Comparison of ENCODE assay signal across 8 cellular contexts in the genomic region with DNA sequence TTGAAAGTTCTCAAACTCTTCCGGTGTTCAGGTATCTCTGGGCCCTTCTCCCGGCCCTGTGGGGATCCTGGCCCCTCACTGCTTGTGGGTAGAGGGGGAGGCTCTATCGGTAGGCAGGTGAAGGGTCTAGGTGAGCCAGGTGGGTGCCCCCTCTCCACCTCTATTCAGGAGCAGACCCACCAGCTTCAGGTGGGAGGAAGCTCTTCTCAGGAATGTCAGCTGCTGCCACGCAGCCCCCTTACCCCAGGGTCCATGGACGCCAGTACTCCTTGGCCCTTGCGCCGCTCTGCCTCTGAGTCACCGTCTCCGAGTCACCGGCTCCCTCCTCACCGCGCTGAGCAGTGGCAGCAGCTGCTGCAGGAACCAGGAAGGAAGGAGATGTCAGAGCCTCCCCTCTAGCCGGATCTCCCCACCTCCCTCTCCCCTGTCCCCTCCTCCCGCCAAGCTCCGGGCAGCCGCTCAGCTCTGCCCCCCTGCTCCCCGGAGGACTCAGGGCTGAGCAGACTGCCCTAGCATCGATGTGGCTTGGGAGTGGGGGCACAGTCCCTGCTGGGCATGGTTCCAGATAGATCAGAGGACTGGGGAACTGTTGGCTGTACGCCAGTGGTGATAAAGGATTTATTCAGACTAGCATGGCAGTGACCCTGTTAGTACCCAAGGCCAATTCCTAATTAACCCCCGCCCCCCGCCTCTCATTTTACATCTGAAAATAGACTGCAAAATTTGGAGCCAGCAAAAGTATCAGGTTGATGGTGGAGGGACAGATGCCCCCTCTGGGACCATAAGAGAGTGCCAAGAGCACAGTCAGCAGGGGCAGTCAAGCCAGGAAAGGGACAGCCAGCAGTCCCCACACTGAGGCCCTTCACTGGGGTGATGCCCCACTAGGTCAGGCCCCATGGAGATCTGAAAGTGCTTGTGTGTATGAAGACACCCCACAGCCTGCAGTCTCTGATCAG. TPM values are rescaled to one million over a fixed set of nuclear protein-coding genes. Genes with fewer than 3 reads are reported as not detected.
DNase-seq lines count a peak whose midpoint lies in the region; ATAC-seq and TF ChIP-seq lines count a peak whose summit lies in the region.

OSBPL7 (minus strand) TSS at position 371 of the 956 bp plus-strand sequence. CDS start 1,516 bp downstream, outside the sequence.

- peak; percentile 96 for DNase-seq in NCI-H1105 (lab: John Stamatoyannopoulos, UW)
- peak; percentile 86 for DNase-seq in SW480 (ENCODE audit: low spot score)
- peak; percentile 76 for DNase-seq in activated naive CD8-positive, alpha-beta T cell treated with anti-CD3 and anti-CD28 coated beads, Interleukin-2, amount 50 U/mL, for 24 hours
- peak; percentile 77 to 86 (median 84) for DNase-seq in heart left ventricle
- DNase-seq in posterior cingulate gyrus = peak; percentile 71 to 97 (median 81)
- DNase-seq in upper lobe of right lung = peak; percentile 85

- peaks cover 20% of the 10 kb centered on the region for H3K4me1 Mint-ChIP-seq in activated naive CD8-positive, alpha-beta T cell treated with anti-CD3 and anti-CD28 coated beads, Interleukin-2, amount 50 U/mL, for 24 hours

- H3K4me3 ChIP-seq in HEK293 (ENCODE audit: low read depth, low read length) = peak within 1 kb of the TSS; percentile 52
- H3K4me3 ChIP-seq in heart left ventricle = peak within 1 kb of the TSS; percentile 56 to 99 (median 78)
- H3K4me3 ChIP-seq in upper lobe of right lung = peak within 1 kb of the TSS; percentile 67

- H3K36me3 ChIP-seq in ES-I3 (ENCODE audit: insufficient read depth, low read length) (peaks cover 11% of the 10 kb centered on the region), HEK293 (ENCODE audit: control insufficient read depth in 2 of 2, insufficient read depth in 1 of 2, low read length in 2 of 2) (peaks cover 14 to 62% of the 10 kb centered on the region in 2 experiments), heart left ventricle (peaks cover 0 to 66% (median 55%) of the 10 kb centered on the region in 9 donors), upper lobe of right lung (peaks cover 53% of the 10 kb centered on the region)

- peak within 1 kb of the TSS; percentile 48 for H3K27ac ChIP-seq in HEK293 (ENCODE audit: extremely low read depth, low read depth, low read length)
- peak within 1 kb of the TSS in 11 of 12 donors; percentile 31 to 77 (median 60) for H3K27ac ChIP-seq in heart left ventricle
- H3K27ac ChIP-seq in upper lobe of right lung = peak within 1 kb of the TSS; percentile 67

- peaks cover 24% of the 10 kb centered on the region for H3K36me3 Mint-ChIP-seq in activated naive CD8-positive, alpha-beta T cell treated with anti-CD3 and anti-CD28 coated beads, Interleukin-2, amount 50 U/mL, for 24 hours (ENCODE audit: low read depth)

- CTCF ChIA-PET in HEK293 (lab: Yijun Ruan, JAX) = interaction anchor here (0.8 to 2.8 kb wide), 8 partner anchors 10 to 122 kb away, joined by 4 to 10 read pairs (median 6); partner anchors contain the start of genes LRRC46 and MRPL10

- H3K27me3 ChIP-seq in heart left ventricle (no peaks in the 10 kb centered on the region), upper lobe of right lung (no peaks in the 10 kb centered on the region)

- H3K4me1 ChIP-seq in ES-I3 (ENCODE audit: insufficient read depth, low read length) (peaks cover 10% of the 10 kb centered on the region; the same call in 1 of the 2 replicates), HEK293 (ENCODE audit: control insufficient read depth, insufficient read depth, low read length) (peaks cover 3% of the 10 kb centered on the region), heart left ventricle (peaks cover 0 to 27% (median 18%) of the 10 kb centered on the region in 12 donors), upper lobe of right lung (peaks cover 18% of the 10 kb centered on the region)

- TF ChIP-seq POLR2A in heart left ventricle (IDR thresholded peaks at IDR 0.05) = peak in 1 of 2 donors; percentile 41

- intact Hi-C loops in heart left ventricle (cut with DNase I) (no loop called here), posterior cingulate gyrus (cut with DNase I) (no loop called here), upper lobe of right lung (cut with DNase I) (no loop called here)

- POLR2A ChIA-PET in HEK293 (lab: Yijun Ruan, JAX) = interaction anchor here (0.5 to 2.6 kb wide), 10 partner anchors 9 to 189 kb away, joined by 3 to 50 read pairs (median 5); partner anchors contain the start of genes CDK5RAP3, LRRC46, MRPL10 and SCRN2

- peak within 1 kb of the TSS; percentile 94 for H3K4me3 Mint-ChIP-seq in activated naive CD8-positive, alpha-beta T cell treated with anti-CD3 and anti-CD28 coated beads, Interleukin-2, amount 50 U/mL, for 24 hours

- peak; percentile 98 for ATAC-seq in activated naive CD8-positive, alpha-beta T cell treated with anti-CD3 and anti-CD28 coated beads, Interleukin-2, amount 50 U/mL, for 24 hours
- ATAC-seq in heart left ventricle (peak; percentile 86 to 94 (median 91)), upper lobe of right lung (peak; percentile 89)

- no peaks in the 10 kb centered on the region for H3K9me3 Mint-ChIP-seq in activated naive CD8-positive, alpha-beta T cell treated with anti-CD3 and anti-CD28 coated beads, Interleukin-2, amount 50 U/mL, for 24 hours

- H3K27me3 Mint-ChIP-seq in activated naive CD8-positive, alpha-beta T cell treated with anti-CD3 and anti-CD28 coated beads, Interleukin-2, amount 50 U/mL, for 24 hours = no peaks in the 10 kb centered on the region

- H3K9ac ChIP-seq in ES-I3 (ENCODE audit: low read depth, low read length) = peak within 1 kb of the TSS; percentile 65

- TF ChIP-seq CTCF in HEK293 (tag by site-specific recombination; IDR thresholded peaks at IDR 0.05) (peak; percentile 92), heart left ventricle (IDR thresholded peaks at IDR 0.05) (peak in 6 of 12 donors; percentile 13 to 50 (median 39)), upper lobe of right lung (IDR thresholded peaks at IDR 0.05) (no peak)

- peak within 1 kb of the TSS; percentile 82 for H3K27ac Mint-ChIP-seq in activated naive CD8-positive, alpha-beta T cell treated with anti-CD3 and anti-CD28 coated beads, Interleukin-2, amount 50 U/mL, for 24 hours

- WGBS in heart left ventricle, 4 donors = 3 to 4% (median 3%) methylated on average over 20 to 21 of the region's 21 CpGs

- H3K9me3 ChIP-seq in ES-I3 (ENCODE audit: control insufficient read depth, insufficient read depth, low read length) (no peaks in the 10 kb centered on the region), HEK293 (ENCODE audit: control insufficient read depth, insufficient read depth, low read depth, low read length) (no peaks in the 10 kb centered on the region), heart left ventricle (no peaks in the 10 kb centered on the region), upper lobe of right lung (no peaks in the 10 kb centered on the region)

TF ChIP-seq in HEK293, 187 proteins besides CTCF, POLR2A, EP300 and RAD21 (continues in another document):
- TF ChIP-seq ZBTB17 (tag by site-specific recombination; IDR thresholded peaks at IDR 0.05) (peak; percentile 99), ZNF366 (tag by site-specific recombination; conservative IDR thresholded peaks at IDR 0.05) (peak; percentile 96), ZFP37 (tag by site-specific recombination; IDR thresholded peaks at IDR 0.05) (peak; percentile 74), OVOL3 (tag by site-specific recombination; IDR thresholded peaks at IDR 0.05) (no peak), ZNF37A (tag by site-specific recombination; IDR thresholded peaks at IDR 0.05) (peak; percentile 72; the same call in 1 of the 2 replicates), KLF16 (tag by site-specific recombination; IDR thresholded peaks at IDR 0.05) (peak; percentile 61; the same call in 1 of the 2 replicates), ZNF791 (tag by site-specific recombination; IDR thresholded peaks at IDR 0.05) (no peak), ZNF146 (tag by site-specific recombination; IDR thresholded peaks at IDR 0.05) (no peak), ZNF776 (tag by site-specific recombination; IDR thresholded peaks at IDR 0.05; ENCODE audit: borderline replicate concordance) (no peak), ZNF488 (tag by site-specific recombination; IDR thresholded peaks at IDR 0.05) (no peak), ZBTB20 (tag by site-specific recombination; IDR thresholded peaks at IDR 0.05) (peak; percentile 35; the same call in 1 of the 2 replicates), ZNF600 (tag by site-specific recombination; IDR thresholded peaks at IDR 0.05) (peak; percentile 92), ZNF416 (tag by site-specific recombination; IDR thresholded peaks at IDR 0.05) (no peak)
- TF ChIP-seq, protein P1, sequence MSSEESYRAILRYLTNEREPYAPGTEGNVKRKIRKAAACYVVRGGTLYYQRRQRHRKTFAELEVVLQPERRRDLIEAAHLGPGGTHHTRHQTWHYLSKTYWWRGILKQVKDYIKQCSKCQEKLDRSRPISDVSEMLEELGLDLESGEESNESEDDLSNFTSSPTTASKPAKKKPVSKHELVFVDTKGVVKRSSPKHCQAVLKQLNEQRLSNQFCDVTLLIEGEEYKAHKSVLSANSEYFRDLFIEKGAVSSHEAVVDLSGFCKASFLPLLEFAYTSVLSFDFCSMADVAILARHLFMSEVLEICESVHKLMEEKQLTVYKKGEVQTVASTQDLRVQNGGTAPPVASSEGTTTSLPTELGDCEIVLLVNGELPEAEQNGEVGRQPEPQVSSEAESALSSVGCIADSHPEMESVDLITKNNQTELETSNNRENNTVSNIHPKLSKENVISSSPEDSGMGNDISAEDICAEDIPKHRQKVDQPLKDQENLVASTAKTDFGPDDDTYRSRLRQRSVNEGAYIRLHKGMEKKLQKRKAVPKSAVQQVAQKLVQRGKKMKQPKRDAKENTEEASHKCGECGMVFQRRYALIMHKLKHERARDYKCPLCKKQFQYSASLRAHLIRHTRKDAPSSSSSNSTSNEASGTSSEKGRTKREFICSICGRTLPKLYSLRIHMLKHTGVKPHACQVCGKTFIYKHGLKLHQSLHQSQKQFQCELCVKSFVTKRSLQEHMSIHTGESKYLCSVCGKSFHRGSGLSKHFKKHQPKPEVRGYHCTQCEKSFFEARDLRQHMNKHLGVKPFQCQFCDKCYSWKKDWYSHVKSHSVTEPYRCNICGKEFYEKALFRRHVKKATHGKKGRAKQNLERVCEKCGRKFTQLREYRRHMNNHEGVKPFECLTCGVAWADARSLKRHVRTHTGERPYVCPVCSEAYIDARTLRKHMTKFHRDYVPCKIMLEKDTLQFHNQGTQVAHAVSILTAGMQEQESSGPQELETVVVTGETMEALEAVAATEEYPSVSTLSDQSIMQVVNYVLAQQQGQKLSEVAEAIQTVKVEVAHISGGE (tag by site-specific recombination; conservative IDR thresholded peaks at IDR 0.05; ENCODE audit: low read depth) = peak; percentile 90

RNA-seq across cellular contexts. Expression of gene OSBPL7, which starts in this region (rescaled TPM):
- 1 to 10 TPM; 1.5 to 7.4 (median 5.8) TPM for total RNA-seq in heart left ventricle
- 1 to 10 TPM; 3.0 to 5.2 TPM for polyA plus RNA-seq in heart left ventricle
- 14.4 TPM for total RNA-seq in upper lobe of right lung

Comparison
In these comparisons a context has a peak if more than half of its experiments do, and no peak if none do; other contexts are left out.
1. Peak in every context shown above with its lines: DNase-seq, ATAC-seq, H3K4me3 ChIP-seq and H3K27ac ChIP-seq.